In genomic region chr3:155805802-155806618, GRCh38 we compare ENCODE assay signal across 1 cellular context.
TF ChIP-seq lines count a peak whose summit lies in the region.

Gene C3orf33, minus strand, starts transcription at chr3:155806278. Its CDS starts 26 bp downstream, at chr3:155806252.

TF ChIP-seq in K562, 482 proteins besides CTCF, POLR2A, EP300 and RAD21 (continued from another document and continues in another):
- TF ChIP-seq CHD7 (IDR thresholded peaks at IDR 0.05; ENCODE audit: low read depth, low read length) (no peak), NR2F6 (CRISPR knock-in tag; IDR thresholded peaks at IDR 0.05) (no peak), BRCA1 (IDR thresholded peaks at IDR 0.05) (no peak), BRCA1 (CRISPR knock-in tag; IDR thresholded peaks at IDR 0.05) (no peak), U2AF2 (optimal IDR thresholded peaks at IDR 0.05; ENCODE audit: low read depth, low read length) (no peak), ZNF41 (CRISPR knock-in tag; conservative IDR thresholded peaks at IDR 0.05) (no peak), ID3 (CRISPR knock-in tag; IDR thresholded peaks at IDR 0.05) (no peak), ID3 (tag; IDR thresholded peaks at IDR 0.05) (no peak), KDM1A (IDR thresholded peaks at IDR 0.05) (no peak), NR2C2 (CRISPR knock-in tag; IDR thresholded peaks at IDR 0.05) (peak; percentile 41; the same call in 1 of the 2 replicates), NR2C2 (tag; IDR thresholded peaks at IDR 0.05) (peak; percentile 68), SRSF3 (IDR thresholded peaks at IDR 0.05; ENCODE audit: insufficient read depth, low read length) (no peak), E2F5 (CRISPR knock-in tag; IDR thresholded peaks at IDR 0.05) (0 out of 2 replicates have a peak, but pooled peaks have one; percentile 48), MTF1 (CRISPR knock-in tag; IDR thresholded peaks at IDR 0.05; ENCODE audit: borderline replicate concordance) (no peak), CHD2 (IDR thresholded peaks at IDR 0.05; ENCODE audit: low read depth, low read length) (peak; percentile 36; the same call in 1 of the 2 replicates), RHOXF2B (CRISPR knock-in tag; conservative IDR thresholded peaks at IDR 0.05) (no peak), GTF2E2 (tag; IDR thresholded peaks at IDR 0.05) (no peak), ZNF76 (CRISPR knock-in tag; IDR thresholded peaks at IDR 0.05; ENCODE audit: borderline replicate concordance) (no peak), HNRNPUL1 (IDR thresholded peaks at IDR 0.05; ENCODE audit: low read length) (no peak), POU5F1 (IDR thresholded peaks at IDR 0.05; ENCODE audit: borderline replicate concordance, low read depth, low read length, partially characterized antibody) (no peak), RBM39 (optimal IDR thresholded peaks at IDR 0.05; ENCODE audit: low read depth, low read length) (no peak), LEF1 (IDR thresholded peaks at IDR 0.05) (no peak), IRF9 (tag; IDR thresholded peaks at IDR 0.05) (no peak), MED1 (CRISPR knock-in tag; IDR thresholded peaks at IDR 0.05; ENCODE audit: borderline replicate concordance) (no peak), CEBPG (CRISPR knock-in tag; IDR thresholded peaks at IDR 0.05) (no peak), CEBPG (tag; conservative IDR thresholded peaks at IDR 0.05 in 1 of 2, IDR thresholded peaks at IDR 0.05 in 1 of 2) (no peak), CBFA2T2 (conservative IDR thresholded peaks at IDR 0.05) (no peak), ARNT (IDR thresholded peaks at IDR 0.05) (no peak), ASH1L (IDR thresholded peaks at IDR 0.05; ENCODE audit: borderline replicate concordance, low read depth, partially characterized antibody) (no peak), TEAD1 (CRISPR knock-in tag; IDR thresholded peaks at IDR 0.05) (peak in 1 of 2 experiments; percentile 55; a peak in 1 of 4 replicates), ZNF57 (CRISPR knock-in tag; IDR thresholded peaks at IDR 0.05) (no peak), HDAC3 (IDR thresholded peaks at IDR 0.05; ENCODE audit: borderline replicate concordance, partially characterized antibody) (no peak), ELK3 (CRISPR knock-in tag; IDR thresholded peaks at IDR 0.05) (no peak), NRF1 (conservative IDR thresholded peaks at IDR 0.05 in 1 of 2, IDR thresholded peaks at IDR 0.05 in 1 of 2) (no peak; a peak in 1 of 4 replicates), ELF4 (CRISPR knock-in tag; IDR thresholded peaks at IDR 0.05) (no peak), ETV5 (CRISPR knock-in tag; IDR thresholded peaks at IDR 0.05; ENCODE audit: low read depth) (peak; percentile 37; the same call in 1 of the 2 replicates), GATA2 (CRISPR knock-in tag; IDR thresholded peaks at IDR 0.05) (no peak), WHSC1 (IDR thresholded peaks at IDR 0.05; ENCODE audit: low read length) (no peak), ZNF395 (CRISPR knock-in tag; IDR thresholded peaks at IDR 0.05) (no peak), FUS (optimal IDR thresholded peaks at IDR 0.05; ENCODE audit: low read depth, low read length) (peak; percentile 34), NCOA1 (IDR thresholded peaks at IDR 0.05; ENCODE audit: low read depth) (no peak), HDGF (IDR thresholded peaks at IDR 0.05) (no peak), SETDB1 (IDR thresholded peaks at IDR 0.05; ENCODE audit: low read length) (no peak), MITF (IDR thresholded peaks at IDR 0.05) (no peak), TCF7 (IDR thresholded peaks at IDR 0.05; ENCODE audit: borderline replicate concordance) (no peak), ZC3H8 (IDR thresholded peaks at IDR 0.05) (no peak), ZNF77 (CRISPR knock-in tag; IDR thresholded peaks at IDR 0.05) (no peak), ZSCAN32 (CRISPR knock-in tag; IDR thresholded peaks at IDR 0.05) (no peak), ZNF780A (CRISPR knock-in tag; IDR thresholded peaks at IDR 0.05) (no peak), USF2 (CRISPR knock-in tag; IDR thresholded peaks at IDR 0.05) (no peak), SMARCA4 (IDR thresholded peaks at IDR 0.05) (no peak), MBD1 (CRISPR knock-in tag; IDR thresholded peaks at IDR 0.05) (no peak), MTA2 (IDR thresholded peaks at IDR 0.05; ENCODE audit: low read depth) (no peak)
